8 cellular contexts compared by ENCODE assay signal in genomic region chr1:39205102-39205780, GRCh38.
A peak's percentile ranks its signal among the peaks of the same experiment; 100 is the strongest.
DNase-seq lines count a peak whose midpoint lies in the region; FAIRE-seq and TF ChIP-seq lines count a peak whose summit lies in the region.

No MANE protein-coding gene starts in this region.

- TF ChIP-seq CTCF in GM13976 (IDR thresholded peaks at IDR 0.05; ENCODE audit: borderline replicate concordance, control extremely low read depth, extremely low read depth, insufficient read depth, missing control alignments) (no peak), parathyroid adenoma (IDR thresholded peaks at IDR 0.05) (no peak)

- H3K27ac ChIP-seq in parathyroid adenoma: peak overlapping the region; percentile 87

- in situ Hi-C loops in GM13976 (cut with MboI; ENCODE audit: low sequenced_read_pairs, unreplicated experiment): no loop called here

- H3K27me3 ChIP-seq in parathyroid adenoma (ENCODE audit: control insufficient read depth, insufficient read depth, low read length): no peaks in the 10 kb centered on the region

- no peak overlapping the region for H3K4me3 ChIP-seq in parathyroid adenoma (ENCODE audit: low read depth, low read length)

- FAIRE-seq in urothelium cell line (lab: Jason Lieb, UNC): no peak

- no peaks in the 10 kb centered on the region for H3K36me3 ChIP-seq in parathyroid adenoma (ENCODE audit: control insufficient read depth, insufficient read depth, low read length)

- H3K9ac ChIP-seq in parathyroid adenoma: no peak overlapping the region

- DNase-seq in GM13976 (ENCODE audit: low spot score) (peak; percentile 49), OCI-M1 (lab: John Stamatoyannopoulos, UW) (peak; percentile 85), foreskin melanocyte (peak; percentile 88), urothelium cell line (ENCODE audit: low spot score) (peak; percentile 40), NCI-H1105 treated with DMSO at 0.1 percent for 48 hours (lab: John Stamatoyannopoulos, UW) (no peak), NCI-H1105 (lab: John Stamatoyannopoulos, UW) (no peak)
- peak; percentile 87 for DNase-seq in activated effector memory CD4-positive, alpha-beta T cell treated with anti-CD3 and anti-CD28 coated beads, Interleukin-2, amount 50 U/mL, for 16 hours

- peak overlapping the region; percentile 57 for H2AFZ ChIP-seq in parathyroid adenoma

- no peak overlapping the region for H3K4me2 ChIP-seq in parathyroid adenoma (ENCODE audit: low read length)

- H3K9me3 ChIP-seq in parathyroid adenoma (ENCODE audit: control insufficient read depth, low read length): no peaks in the 10 kb centered on the region

- H3K79me2 ChIP-seq in parathyroid adenoma: peaks cover 14% of the 10 kb centered on the region

- H3K4me1 ChIP-seq in parathyroid adenoma: peaks cover 4% of the 10 kb centered on the region

Comparison
In these comparisons a context has a peak if more than half of its experiments do, and no peak if none do; other contexts are left out.
1. DNase-seq: peak in GM13976 (single experiment), OCI-M1 (single experiment), activated effector memory CD4-positive, alpha-beta T cell treated with anti-CD3 and anti-CD28 coated beads, Interleukin-2, amount 50 U/mL, for 16 hours (single experiment), foreskin melanocyte (single experiment) and urothelium cell line (single experiment); none in NCI-H1105 treated with DMSO at 0.1 percent for 48 hours (single experiment) and NCI-H1105 (single experiment).